Comparison of ENCODE assay signal across 8 cellular contexts in the genomic region with DNA sequence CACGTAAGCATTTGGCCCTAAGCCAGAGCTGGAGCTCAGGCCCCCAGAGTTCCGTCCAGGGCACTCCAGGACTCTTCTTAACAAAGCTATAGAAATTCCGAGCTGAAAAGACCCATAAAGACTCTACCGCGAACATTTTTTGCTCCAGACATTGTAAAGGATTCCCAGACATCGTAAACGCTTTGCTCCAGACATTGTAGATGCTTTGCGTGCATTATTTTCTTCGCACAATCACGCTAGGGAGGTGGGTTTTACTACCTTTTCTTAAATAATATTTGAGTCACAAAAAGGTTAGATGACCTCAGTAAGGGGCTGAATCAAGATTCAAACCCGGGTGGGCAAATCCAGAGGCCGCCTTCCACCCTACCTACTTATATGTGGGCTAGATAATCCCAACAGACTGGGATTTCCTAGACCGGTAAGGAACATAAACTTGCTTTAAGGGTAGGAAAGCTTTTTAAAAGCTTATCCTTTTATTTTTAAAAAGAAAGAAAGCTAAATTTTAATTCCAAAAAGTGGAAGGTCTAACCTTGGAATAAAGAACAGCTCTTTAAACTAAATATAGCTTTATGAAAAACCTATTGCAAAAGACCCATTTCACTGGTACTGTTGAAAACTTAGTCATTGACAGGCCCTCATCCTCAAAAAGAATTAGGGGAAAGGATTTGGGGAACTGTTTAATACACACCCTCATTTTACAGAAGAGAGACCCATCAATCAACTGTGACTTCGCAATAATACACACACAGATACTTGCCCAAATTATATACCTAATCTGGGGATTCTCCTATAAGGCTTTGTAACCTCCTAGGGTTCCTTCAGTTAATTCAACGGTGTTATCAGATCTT. TPM values are rescaled to one million over a fixed set of nuclear protein-coding genes. Genes with fewer than 3 reads are reported as not detected.
DNase-seq lines count a peak whose midpoint lies in the region; ATAC-seq and TF ChIP-seq lines count a peak whose summit lies in the region.

No MANE protein-coding gene starts in this region.

- H3K4me3 ChIP-seq in cardiac muscle cell (peak overlapping the region; percentile 69), fibroblast of villous mesenchyme (ENCODE audit: low read depth, low read length) (peak overlapping the region; percentile 87), skeletal muscle cell (ENCODE audit: low read depth, low read length) (peak overlapping the region; percentile 87)

- peak overlapping the region; percentile 98 for H3K27ac ChIP-seq in cardiac muscle cell
- peak overlapping the region; percentile 96 for H3K27ac ChIP-seq in VCaP

- peaks cover 22% of the 10 kb centered on the region for H3K4me1 ChIP-seq in cardiac muscle cell (ENCODE audit: low read depth)

- H3K36me3 ChIP-seq in cardiac muscle cell: no peaks in the 10 kb centered on the region

- H3K27me3 ChIP-seq in cardiac muscle cell: no peaks in the 10 kb centered on the region

- H3K9me3 ChIP-seq in cardiac muscle cell (ENCODE audit: low read depth): no peaks in the 10 kb centered on the region

- DNase-seq in cardiac muscle cell (ENCODE audit: low read depth in 1 of 2, low spot score in 1 of 2) (peak; percentile 85 to 86), left ventricle myocardium superior (no peak), fibroblast of villous mesenchyme (ENCODE audit: low read depth) (peak; percentile 80), skeletal muscle cell (ENCODE audit: low read depth) (no peak)
- no peak for DNase-seq in stimulated activated CD4-positive, alpha-beta T cell treated with anti-CD3 and anti-CD28 coated beads, Interleukin-2, amount 100 ng/mL, for 24 hours

- intact Hi-C loops in left ventricle myocardium superior (cut with micrococcal nuclease): no loop called here

- TF ChIP-seq CTCF in cardiac muscle cell (IDR thresholded peaks at IDR 0.05; ENCODE audit: low read depth, low read length): no peak
- no peak for TF ChIP-seq CTCF in VCaP (conservative IDR thresholded peaks at IDR 0.05)
- TF ChIP-seq CTCF in fibroblast of villous mesenchyme (IDR thresholded peaks at IDR 0.05; ENCODE audit: insufficient read depth, low read depth, low read length): no peak

- ATAC-seq in left ventricle myocardium superior (no peak), HG03378 (IDR thresholded peaks at IDR 0.05; ENCODE audit: unreplicated experiment) (no peak), HG02678 (IDR thresholded peaks at IDR 0.05; ENCODE audit: unreplicated experiment) (no peak)

RNA-seq across cellular contexts. Expression of a gene that starts 0.8 kb away (rescaled TPM):
- total RNA-seq in cardiac muscle cell: 134 and 147 TPM in 2 replicates
- 94.9 and 104 TPM in 2 replicates for polyA plus RNA-seq in cardiac muscle cell
- 137 TPM for total RNA-seq in left ventricle myocardium superior
- total RNA-seq in fibroblast of villous mesenchyme: 88.3 and 108 TPM in 2 replicates

Comparison
In these comparisons a context has a peak if more than half of its experiments do, and no peak if none do; other contexts are left out.
1. DNase-seq: peak in cardiac muscle cell (2 of 2) and fibroblast of villous mesenchyme (single experiment); none in left ventricle myocardium superior (single experiment), skeletal muscle cell (single experiment) and stimulated activated CD4-positive, alpha-beta T cell treated with anti-CD3 and anti-CD28 coated beads, Interleukin-2, amount 100 ng/mL, for 24 hours (0 of 2).
2. Peak in every context shown above with its lines, with median percentiles within 50 percentile points of each other: H3K4me3 ChIP-seq.